Comparison of ENCODE assay signal across 26 cellular contexts in the genomic region with DNA sequence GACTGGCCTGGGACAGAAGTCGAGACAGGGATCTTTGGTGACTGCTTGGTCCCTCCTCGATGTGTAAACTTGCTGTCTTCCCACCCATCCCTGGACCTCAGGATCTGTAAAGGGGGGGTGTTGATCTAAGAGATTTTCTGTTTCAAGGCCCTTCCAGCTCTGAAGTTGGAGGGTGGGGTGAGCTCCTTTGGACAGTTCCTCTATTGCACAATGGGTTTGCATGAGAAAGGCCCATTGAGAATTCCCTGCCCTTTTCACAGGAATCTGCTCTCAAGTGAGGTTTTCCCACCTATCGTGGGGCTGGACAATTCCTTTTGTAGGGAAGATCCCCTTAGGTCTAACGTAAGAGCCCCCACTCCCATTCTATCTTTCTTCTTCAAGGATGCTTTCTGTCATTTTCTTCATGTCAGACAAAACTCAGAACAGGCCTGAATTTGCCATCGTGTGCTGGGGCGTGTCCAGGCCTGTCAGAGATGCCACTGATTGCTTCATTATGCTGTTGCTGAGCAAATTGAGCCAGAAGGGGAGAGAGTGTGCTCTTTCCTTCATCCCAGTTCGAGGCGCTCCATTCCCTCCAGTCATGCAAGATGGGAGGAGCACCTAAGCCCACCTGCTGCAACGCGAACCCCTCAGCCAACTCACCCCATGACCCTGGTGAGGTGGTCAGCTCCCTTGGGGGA.
DNase-seq lines count a peak whose midpoint lies in the region; ATAC-seq and TF ChIP-seq lines count a peak whose summit lies in the region.
"Had no signal": no experiment of that assay in that cellular context is flagged by ENCODE, and none has a peak within 500 bp of the region (broad histone marks: within the 10 kb centered on the region; RNA-seq: fewer than 3 reads in every experiment).

No MANE protein-coding gene starts in this region.

- H3K9me3 ChIP-seq in mesenchymal stem cell (ENCODE audit: control insufficient read depth, low read length) (no peaks in the 10 kb centered on the region), T-helper 17 cell (ENCODE audit: control insufficient read depth, low read length, poor library complexity, severe bottlenecking) (no peaks in the 10 kb centered on the region)
- H3K9me3 ChIP-seq: ascending aorta, ovary, testis, vagina had no signal

- TF ChIP-seq CTCF in GM23338 (conservative IDR thresholded peaks at IDR 0.05; ENCODE audit: low read depth in 2 of 2) (no peak), RWPE1 (conservative IDR thresholded peaks at IDR 0.05; ENCODE audit: low read depth) (no peak)

- CTCF ChIA-PET in RWPE1 (lab: Yijun Ruan, JAX) = no interaction called here
- CTCF ChIA-PET in activated CD4-positive, alpha-beta memory T cell treated with anti-CD3 and anti-CD28 coated beads for 36 hours (lab: Charles Lee) = no interaction called here

- H3K4me1 ChIP-seq in GM23338 (ENCODE audit: insufficient read depth) = peaks cover 14% of the 10 kb centered on the region
- no peaks in the 10 kb centered on the region for H3K4me1 ChIP-seq in mesenchymal stem cell (ENCODE audit: control insufficient read depth, insufficient read depth, low read depth, low read length)
- H3K4me1 ChIP-seq: ascending aorta, testis, vagina had no signal

- POLR2A ChIA-PET in RWPE1 (lab: Yijun Ruan, JAX; ENCODE audit: low non-redundant PET) = no interaction called here
- POLR2A ChIA-PET in activated CD4-positive, alpha-beta memory T cell treated with anti-CD3 and anti-CD28 coated beads for 36 hours (lab: Charles Lee) = no interaction called here

- no peak overlapping the region for H3K4me3 Mint-ChIP-seq in GM23338
- H3K4me3 Mint-ChIP-seq in T-helper 17 cell = no peak overlapping the region
- no peak overlapping the region for H3K4me3 Mint-ChIP-seq in activated CD4-positive, alpha-beta memory T cell treated with anti-CD3 and anti-CD28 coated beads for 36 hours
- H3K4me3 Mint-ChIP-seq: activated CD8-positive, alpha-beta T cell treated with anti-CD3 and anti-CD28 coated beads, Interleukin-2, amount 10 ng/mL, durations not matched to agents 7 days and 5 days; activated T-cell treated with anti-CD3 and anti-CD28 coated beads, Interleukin-2, amount 50 U/mL, for 24 hours; CD14-positive monocyte; memory B cell; stimulated activated effector memory CD8-positive, alpha-beta T cell treated with anti-CD3 and anti-CD28 coated beads, Interleukin-12 subunit alpha, Interleukin-12 subunit beta, amount 100 ng/mL, for 72 hours had no signal

- no peaks in the 10 kb centered on the region for H3K79me1 ChIP-seq in mesenchymal stem cell (replicated peaks; ENCODE audit: low read length, poor library complexity, severe bottlenecking)

- no peak overlapping the region for H3K27ac Mint-ChIP-seq in GM23338
- H3K27ac Mint-ChIP-seq in T-helper 17 cell = no peak overlapping the region
- H3K27ac Mint-ChIP-seq in activated CD4-positive, alpha-beta memory T cell treated with anti-CD3 and anti-CD28 coated beads for 36 hours = no peak overlapping the region
- H3K27ac Mint-ChIP-seq: activated CD8-positive, alpha-beta T cell treated with anti-CD3 and anti-CD28 coated beads, Interleukin-2, amount 10 ng/mL, durations not matched to agents 7 days and 5 days; activated T-cell treated with anti-CD3 and anti-CD28 coated beads, Interleukin-2, amount 50 U/mL, for 24 hours; memory B cell; stimulated activated effector memory CD8-positive, alpha-beta T cell treated with anti-CD3 and anti-CD28 coated beads, Interleukin-12 subunit alpha, Interleukin-12 subunit beta, amount 100 ng/mL, for 72 hours had no signal

- H3K4me3 ChIP-seq in GM23338 = no peak overlapping the region
- no peak overlapping the region for H3K4me3 ChIP-seq in mesenchymal stem cell (ENCODE audit: insufficient read depth in 1 of 2, low read depth in 1 of 2, low read length in 2 of 2)
- H3K4me3 ChIP-seq: ascending aorta, ovary, testis, vagina had no signal

- H3K23ac ChIP-seq in mesenchymal stem cell (ENCODE audit: low read length in 2 of 2) = no peak overlapping the region

- no peak overlapping the region for H2BK120ac ChIP-seq in mesenchymal stem cell (ENCODE audit: low read depth, low read length)

- no peaks in the 10 kb centered on the region for H3F3A ChIP-seq in GM23338 (replicated peaks; ENCODE audit: low read depth)

- H4K8ac ChIP-seq in mesenchymal stem cell (ENCODE audit: low read length) = no peak overlapping the region

- H4K20me1 ChIP-seq in GM23338 (replicated peaks; ENCODE audit: insufficient read depth) = no peaks in the 10 kb centered on the region

- no peak overlapping the region for H2BK5ac ChIP-seq in mesenchymal stem cell (ENCODE audit: low read depth, low read length, poor library complexity, severe bottlenecking)

- DNase-seq in NCI-H345 (lab: John Stamatoyannopoulos, UW) (peak; percentile 24), NCI-H345 treated with DMSO at 0.1 percent for 48 hours (lab: John Stamatoyannopoulos, UW; ENCODE audit: unreplicated experiment) (no peak), GM23338 (ENCODE audit: low spot score) (peak; percentile 27), RWPE1 (ENCODE audit: low spot score) (peak; percentile 46), mesenchymal stem cell (no peak), T-helper 17 cell (no peak), HuH-7.5 (ENCODE audit: low spot score) (no peak)
- DNase-seq in activated CD4-positive, alpha-beta memory T cell treated with anti-CD3 and anti-CD28 coated beads for 36 hours = no peak
- DNase-seq: activated CD4-positive, CD25-positive, alpha-beta regulatory T cell; activated CD8-positive, alpha-beta T cell treated with anti-CD3 and anti-CD28 coated beads, Interleukin-2, amount 10 ng/mL, durations not matched to agents 7 days and 5 days; activated naive CD4-positive, alpha-beta T cell treated with anti-CD3 and anti-CD28 coated beads, Interleukin-2, amount 50 U/mL, for 16 hours; activated T-cell treated with anti-CD3 and anti-CD28 coated beads, Interleukin-2, amount 50 U/mL, for 24 hours; erythroblast; GDM1; kidney glomerular epithelial cell; NCI-H146; NCI-H446 treated with DMSO at 0.1 percent for 48 hours; ovary; T1000; testis had no signal

- H3K4ac ChIP-seq in mesenchymal stem cell (ENCODE audit: low read depth in 1 of 2, low read length in 2 of 2) = no peak overlapping the region

- no peak overlapping the region for H2AK5ac ChIP-seq in mesenchymal stem cell (ENCODE audit: low read length, severe bottlenecking)

- H3K4me1 Mint-ChIP-seq in GM23338 = peaks cover 16% of the 10 kb centered on the region
- peaks cover 4% of the 10 kb centered on the region for H3K4me1 Mint-ChIP-seq in T-helper 17 cell
- H3K4me1 Mint-ChIP-seq in activated CD4-positive, alpha-beta memory T cell treated with anti-CD3 and anti-CD28 coated beads for 36 hours (ENCODE audit: low read depth) = no peaks in the 10 kb centered on the region
- H3K4me1 Mint-ChIP-seq: stimulated activated effector memory CD8-positive, alpha-beta T cell treated with anti-CD3 and anti-CD28 coated beads, Interleukin-12 subunit alpha, Interleukin-12 subunit beta, amount 100 ng/mL, for 72 hours had no signal

- H2BK12ac ChIP-seq in mesenchymal stem cell (ENCODE audit: low read length in 2 of 2) = no peak overlapping the region

- H3K9ac ChIP-seq in mesenchymal stem cell (ENCODE audit: low read length) = peak overlapping the region; percentile 52

- H3K27me3 ChIP-seq in GM23338 (ENCODE audit: insufficient read depth) = no peaks in the 10 kb centered on the region
- peaks cover 0 to 41% of the 10 kb centered on the region in 2 experiments for H3K27me3 ChIP-seq in mesenchymal stem cell (ENCODE audit: control insufficient read depth in 1 of 2, insufficient read depth in 1 of 2, low read length in 2 of 2)
- H3K27me3 ChIP-seq: ascending aorta, ovary, testis, vagina had no signal

- intact Hi-C loops in activated CD4-positive, alpha-beta memory T cell treated with anti-CD3 and anti-CD28 coated beads for 36 hours (cut with micrococcal nuclease) = no loop called here

- ATAC-seq in GM23338 = peak; percentile 54; the same call in 2 of the 3 replicates
- no peak for ATAC-seq in T-helper 17 cell
- ATAC-seq: activated CD8-positive, alpha-beta T cell treated with anti-CD3 and anti-CD28 coated beads, Interleukin-2, amount 10 ng/mL, durations not matched to agents 7 days and 5 days; stimulated activated effector memory CD8-positive, alpha-beta T cell treated with anti-CD3 and anti-CD28 coated beads, Interleukin-12 subunit alpha, Interleukin-12 subunit beta, amount 100 ng/mL, for 72 hours had no signal

- H3K14ac ChIP-seq in mesenchymal stem cell (ENCODE audit: low read length in 2 of 2) = no peak overlapping the region

- peaks cover 4% of the 10 kb centered on the region for H3K27me3 Mint-ChIP-seq in GM23338 (ENCODE audit: insufficient read depth, low read depth, poor library complexity)
- H3K27me3 Mint-ChIP-seq in T-helper 17 cell = peaks cover 37% of the 10 kb centered on the region
- peaks cover 8% of the 10 kb centered on the region for H3K27me3 Mint-ChIP-seq in activated CD4-positive, alpha-beta memory T cell treated with anti-CD3 and anti-CD28 coated beads for 36 hours

- no peaks in the 10 kb centered on the region for H3K36me3 ChIP-seq in GM23338 (ENCODE audit: insufficient read depth)
- H3K36me3 ChIP-seq in mesenchymal stem cell (ENCODE audit: control insufficient read depth in 1 of 2, insufficient read depth in 2 of 2, low read depth in 1 of 2, low read length in 2 of 2) = no peaks in the 10 kb centered on the region
- H3K36me3 ChIP-seq: ascending aorta, ovary, vagina had no signal

- no peak overlapping the region for H4K91ac ChIP-seq in mesenchymal stem cell (ENCODE audit: low read length)

- 81% methylated on average over 9 of the region's 10 CpGs for WGBS in mesenchymal stem cell

- no peak overlapping the region for H3K18ac ChIP-seq in mesenchymal stem cell (ENCODE audit: low read depth in 1 of 2, low read length in 2 of 2)

- H2AFZ ChIP-seq in GM23338 = peak overlapping the region; percentile 47; the same call in 1 of the 2 replicates
- H2AFZ ChIP-seq in mesenchymal stem cell (ENCODE audit: low read depth, low read length) = no peak overlapping the region

- no peaks in the 10 kb centered on the region for H3K36me3 Mint-ChIP-seq in GM23338 (ENCODE audit: low read depth)
- peaks cover 5% of the 10 kb centered on the region for H3K36me3 Mint-ChIP-seq in T-helper 17 cell (ENCODE audit: low read depth)
- no peaks in the 10 kb centered on the region for H3K36me3 Mint-ChIP-seq in activated CD4-positive, alpha-beta memory T cell treated with anti-CD3 and anti-CD28 coated beads for 36 hours
- H3K36me3 Mint-ChIP-seq: CD14-positive monocyte; naive thymus-derived CD4-positive, alpha-beta T cell; stimulated activated effector memory CD8-positive, alpha-beta T cell treated with anti-CD3 and anti-CD28 coated beads, Interleukin-12 subunit alpha, Interleukin-12 subunit beta, amount 100 ng/mL, for 72 hours had no signal

- no peaks in the 10 kb centered on the region for H3K79me2 ChIP-seq in GM23338 (replicated peaks; ENCODE audit: insufficient read depth)

- no peak overlapping the region for H2BK15ac ChIP-seq in mesenchymal stem cell (ENCODE audit: low read depth, poor library complexity, severe bottlenecking)

- no peaks in the 10 kb centered on the region for H3K9me2 ChIP-seq in GM23338 (ENCODE audit: insufficient read depth)

- H3K9me3 Mint-ChIP-seq in GM23338 = no peaks in the 10 kb centered on the region
- no peaks in the 10 kb centered on the region for H3K9me3 Mint-ChIP-seq in activated CD4-positive, alpha-beta memory T cell treated with anti-CD3 and anti-CD28 coated beads for 36 hours
- H3K9me3 Mint-ChIP-seq: activated T-cell treated with anti-CD3 and anti-CD28 coated beads, Interleukin-2, amount 50 U/mL, for 24 hours; memory B cell; naive thymus-derived CD4-positive, alpha-beta T cell; stimulated activated effector memory CD8-positive, alpha-beta T cell treated with anti-CD3 and anti-CD28 coated beads, Interleukin-12 subunit alpha, Interleukin-12 subunit beta, amount 100 ng/mL, for 72 hours had no signal

- H3K27ac ChIP-seq in GM23338 (ENCODE audit: low read depth) = no peak overlapping the region
- H3K27ac ChIP-seq in RWPE1 = no peak overlapping the region
- H3K27ac ChIP-seq in mesenchymal stem cell (ENCODE audit: low read length, poor library complexity, severe bottlenecking) = no peak overlapping the region
- H3K27ac ChIP-seq: ascending aorta, ovary, testis, vagina had no signal

- H3K4me2 ChIP-seq in GM23338 (no peak overlapping the region), mesenchymal stem cell (ENCODE audit: low read length, poor library complexity, severe bottlenecking) (no peak overlapping the region)

Comparison
In these comparisons a context has a peak if more than half of its experiments do, and no peak if none do; other contexts are left out.
1. DNase-seq: peak in NCI-H345 (single experiment), GM23338 (single experiment) and RWPE1 (single experiment); none in NCI-H345 treated with DMSO at 0.1 percent for 48 hours (single experiment), mesenchymal stem cell (single experiment), T-helper 17 cell (0 of 3), HuH-7.5 (single experiment) and activated CD4-positive, alpha-beta memory T cell treated with anti-CD3 and anti-CD28 coated beads for 36 hours (single experiment).